ENCODE assay signal across 8 cellular contexts in genomic region chr16:87951550-87952538, GRCh38. TPM values are rescaled to one million over a fixed set of nuclear protein-coding genes. Genes with fewer than 3 reads are reported as not detected.
DNase-seq lines count a peak whose midpoint lies in the region; ATAC-seq, FAIRE-seq and TF ChIP-seq lines count a peak whose summit lies in the region.

No MANE protein-coding gene starts in this region.

- ATAC-seq in DND-41 (ENCODE audit: insufficient read depth, low read depth) (no peak), GM21381 (IDR thresholded peaks at IDR 0.05; ENCODE audit: unreplicated experiment) (peak; percentile 3), K562 (peak; percentile 1; the same call in 1 of the 3 replicates), left lung (no peak)

- DNase-seq in DND-41 (peak; percentile 24), Karpas-422 (peak; percentile 55), K562 (ENCODE audit: extremely low read depth in 1 of 4, low spot score in 3 of 4) (peak in 2 of 4 experiments; percentile 26 to 30), left lung (peak in 1 of 2 donors; percentile 54), substantia nigra (lab: John Stamatoyannopoulos, UW) (peak in 3 of 49 donors; percentile 63 to 79 (median 70)), MV-4-11 (lab: John Stamatoyannopoulos, UW) (no peak), AG20443 (ENCODE audit: low spot score) (no peak)

- H3K4me2 ChIP-seq in DND-41 (ENCODE audit: insufficient read depth, low read length) (peak overlapping the region; percentile 70), Karpas-422 (ENCODE audit: low read depth, low read length, poor library complexity, severe bottlenecking) (peak overlapping the region; percentile 82), K562 (ENCODE audit: insufficient read depth, low read length) (peak overlapping the region; percentile 100)

- peak overlapping the region; percentile 60 for H2AFZ ChIP-seq in DND-41 (ENCODE audit: low read depth, low read length)
- H2AFZ ChIP-seq in Karpas-422 (ENCODE audit: low read length) = no peak overlapping the region
- 0 out of 2 replicates have a peak overlapping the region, but pooled peaks have one; percentile 37 for H2AFZ ChIP-seq in K562 (ENCODE audit: low read depth, low read length)

- TF ChIP-seq EP300 in K562 (IDR thresholded peaks at IDR 0.05; ENCODE audit: low read length) = no peak

- H3K4me1 ChIP-seq in DND-41 (ENCODE audit: insufficient read depth, low read length) = peaks cover 49% of the 10 kb centered on the region
- H3K4me1 ChIP-seq in Karpas-422 (ENCODE audit: low read length) = peaks cover 22% of the 10 kb centered on the region
- H3K4me1 ChIP-seq in K562 (replicated peaks in 1 of 2; ENCODE audit: control insufficient read depth in 2 of 2, insufficient read depth in 2 of 2, low read length in 2 of 2) = peaks cover 37 to 44% of the 10 kb centered on the region in 2 experiments
- peaks cover 23 to 71% of the 10 kb centered on the region in 2 donors for H3K4me1 ChIP-seq in left lung

- intact Hi-C loops in K562 (cut with micrococcal nuclease) = no loop called here
- intact Hi-C loops in left lung (cut with DNase I) = no loop called here

- H3K36me3 ChIP-seq in DND-41 (ENCODE audit: insufficient read depth, low read length) (peaks cover 35% of the 10 kb centered on the region), Karpas-422 (ENCODE audit: insufficient read depth, low read length) (peaks cover 6% of the 10 kb centered on the region; the same call in 1 of the 2 replicates), K562 (ENCODE audit: control insufficient read depth, insufficient read depth, low read length) (peaks cover 30% of the 10 kb centered on the region; the same call in 2 of the 3 replicates), left lung (no peaks in the 10 kb centered on the region)

- 1% methylated on average over 43 of the region's 82 CpGs for WGBS in K562 (ENCODE audit: insufficient coverage, low coverage, missing lambda C conversion rate)

- no peak for FAIRE-seq in K562 (lab: Jason Lieb, UNC)

- peaks cover 5% of the 10 kb centered on the region for H3K9me1 ChIP-seq in K562 (ENCODE audit: control insufficient read depth, insufficient read depth, low read length)

- H3K9me3 ChIP-seq in DND-41 (ENCODE audit: insufficient read depth, low read length, severe bottlenecking) = no peaks in the 10 kb centered on the region
- no peaks in the 10 kb centered on the region for H3K9me3 ChIP-seq in Karpas-422 (ENCODE audit: low read length)
- no peaks in the 10 kb centered on the region for H3K9me3 ChIP-seq in K562 (replicated peaks; ENCODE audit: control insufficient read depth, insufficient read depth, low read depth, low read length)
- H3K9me3 ChIP-seq in left lung = no peaks in the 10 kb centered on the region

- no peaks in the 10 kb centered on the region for H3K27me3 ChIP-seq in DND-41 (ENCODE audit: insufficient read depth, low read length, poor library complexity)
- H3K27me3 ChIP-seq in Karpas-422 (ENCODE audit: low read length) = no peaks in the 10 kb centered on the region
- no peaks in the 10 kb centered on the region for H3K27me3 ChIP-seq in K562 (ENCODE audit: control insufficient read depth in 2 of 2, insufficient read depth in 2 of 2, low read length in 2 of 2)
- no peaks in the 10 kb centered on the region for H3K27me3 ChIP-seq in left lung

- TF ChIP-seq CTCF in DND-41 (IDR thresholded peaks at IDR 0.05; ENCODE audit: borderline replicate concordance, extremely low read depth, low read length, poor library complexity, severe bottlenecking) = peak; percentile 36
- peak in 2 of 3 experiments; percentile 6 to 23; a peak in 2 of 6 replicates for TF ChIP-seq CTCF in K562 (IDR thresholded peaks at IDR 0.05 in 2 of 3, conservative IDR thresholded peaks at IDR 0.05 in 1 of 3; ENCODE audit: insufficient read depth in 2 of 3, low read depth in 1 of 3, low read length in 3 of 3)
- no peak for TF ChIP-seq CTCF in left lung (IDR thresholded peaks at IDR 0.05)

- TF ChIP-seq POLR2A in K562 (conservative IDR thresholded peaks at IDR 0.05) = peak; percentile 42; the same call in 1 of the 2 replicates

- H3K4me3 ChIP-seq in DND-41 (ENCODE audit: low read depth in 1 of 2, low read length in 2 of 2) (peak overlapping the region; percentile 31 to 64; a peak in 3 of 4 replicates), Karpas-422 (ENCODE audit: low read length) (peak overlapping the region; percentile 82), K562 (peak overlapping the region; percentile 90), left lung (peak overlapping the region; percentile 87 to 90)

- H3K79me2 ChIP-seq in DND-41 (ENCODE audit: insufficient read depth, low read length) (peaks cover 54% of the 10 kb centered on the region), Karpas-422 (ENCODE audit: low read length) (peaks cover 53% of the 10 kb centered on the region), K562 (ENCODE audit: control insufficient read depth, insufficient read depth, low read length) (peaks cover 53% of the 10 kb centered on the region)

- in situ Hi-C loops in K562 (cut with MboI) = no loop called here

- H4K20me1 ChIP-seq in DND-41 (ENCODE audit: insufficient read depth, low read length) (peaks cover 33% of the 10 kb centered on the region), Karpas-422 (ENCODE audit: insufficient read depth, low read depth, low read length) (no peaks in the 10 kb centered on the region; the same call in 1 of the 2 replicates), K562 (replicated peaks; ENCODE audit: control insufficient read depth, insufficient read depth, low read length) (no peaks in the 10 kb centered on the region)

- POLR2A ChIA-PET in K562 (lab: Yijun Ruan, JAX) = interaction anchor here (0.6 to 1.5 kb wide), 16 partner anchors 9 to 609 kb away, joined by 3 to 7 read pairs (median 3); partner anchors contain the start of gene SLC7A5

- no peak for TF ChIP-seq RAD21 in K562 (CRISPR knock-in tag; conservative IDR thresholded peaks at IDR 0.05 in 1 of 2, IDR thresholded peaks at IDR 0.05 in 1 of 2)

- BruUV-seq in K562 (replicated peaks; lab: Mats Ljungman, UMichigan) = no TSS peak

- CTCF ChIA-PET in K562 (lab: Yijun Ruan, JAX; ENCODE audit: low intra/inter-chr PET ratio) = no interaction called here

- H3K9me2 ChIP-seq in Karpas-422 (replicated peaks; ENCODE audit: insufficient read depth, low read length) = no peaks in the 10 kb centered on the region

- H3K27ac ChIP-seq in DND-41 (ENCODE audit: low read length) (peak overlapping the region; percentile 100), Karpas-422 (ENCODE audit: low read length) (peak overlapping the region; percentile 79), K562 (ENCODE audit: extremely low read depth, low read depth, low read length) (peak overlapping the region; percentile 97), left lung (peak overlapping the region; percentile 95), substantia nigra (ENCODE audit: low read depth, low read length, poor library complexity, severe bottlenecking) (peak overlapping the region; percentile 99)

- H3K9ac ChIP-seq in DND-41 (ENCODE audit: low read depth, low read length) = peak overlapping the region; percentile 96
- peak overlapping the region; percentile 95 for H3K9ac ChIP-seq in Karpas-422 (ENCODE audit: low read length)
- peak overlapping the region; percentile 97 to 99 for H3K9ac ChIP-seq in K562 (ENCODE audit: insufficient read depth in 1 of 2, low read depth in 2 of 2, low read length in 2 of 2)

TF ChIP-seq in K562, 482 proteins besides CTCF, POLR2A, EP300 and RAD21 (continues in another document):
- no peak for TF ChIP-seq ARID1B (IDR thresholded peaks at IDR 0.05)

RNA-seq across cellular contexts. Expression of gene BANP, which starts 0.6 kb away (rescaled TPM):
- total RNA-seq in Karpas-422 (2014; rRNA removed; shearing (Covaris generic); ENCODE audit: low replicate concordance) = 30.1 and 36.5 TPM in 2 replicates
- total RNA-seq in K562 (2011; cell fraction: chromatin; rRNA removed; ENCODE audit: low replicate concordance) = 107 and 121 TPM in 2 replicates
- total RNA-seq in K562 (2011; cell fraction: nucleolus; rRNA removed) = 56.7 and 71.4 TPM in 2 replicates
- 79.5 and 85.3 TPM in 2 replicates for total RNA-seq in K562 (2011; cell fraction: nucleoplasm; rRNA removed)
- total RNA-seq in K562 (2014; rRNA removed) (17.1 and 22.1 TPM in 2 replicates), K562 (2014; rRNA removed; fragmentation: Illumina TruSeq; extraction: Trizol) (10.7 and 15.6 TPM in 2 replicates), K562 (2015; rRNA removed; fragmentation: Illumina TruSeq; extraction: Trizol) (14.4 and 16.1 TPM in 2 replicates), K562 (2021) (21.7 and 25.7 TPM in 2 replicates), left lung (10 to 100 TPM; 19.3 to 35.9 TPM)
- polyA plus RNA-seq in K562 (2011; rRNA removed) (12.1 and 13.1 TPM in 2 replicates), K562 (2014; fragmentation: Illumina TruSeq; extraction: Trizol) (13.0 and 19.2 TPM in 2 replicates), K562 (2014; fragmentation: Nextera tagmentation; extraction: Ambion mirVana) (1 to 10 TPM; 4.6 to 4.7 TPM), K562 (2014; rRNA removed) (16.0 and 19.0 TPM in 2 replicates)
- 13.7 and 18.2 TPM in 2 replicates for polyA plus RNA-seq in K562 (2011; cell fraction: cytosol; rRNA removed)
- 30.9 and 42.3 TPM in 2 replicates for polyA plus RNA-seq in K562 (2011; cell fraction: nucleus; rRNA removed)
- polyA plus RNA-seq in K562 (2012) = 19.2 and 21.4 TPM in 2 replicates
- polyA minus RNA-seq in K562 (2011; rRNA and poly(A)+ RNA removed) = 22.0 and 25.5 TPM in 2 replicates
- polyA minus RNA-seq in K562 (2011; cell fraction: cytosol; rRNA and poly(A)+ RNA removed) = 12.1 and 21.2 TPM in 2 replicates
- polyA minus RNA-seq in K562 (2011; cell fraction: nucleus; rRNA and poly(A)+ RNA removed) = 32.4 and 45.1 TPM in 2 replicates

RNA-seq across cellular contexts. Expression of gene CA5A, which starts 15.5 kb away (rescaled TPM):
- not detected in 2 replicates for total RNA-seq in Karpas-422 (2014; rRNA removed; shearing (Covaris generic); ENCODE audit: low replicate concordance)
- total RNA-seq in K562 (2011; cell fraction: chromatin; rRNA removed; ENCODE audit: low replicate concordance) = not detected in 2 replicates
- total RNA-seq in K562 (2011; cell fraction: nucleolus; rRNA removed) = 0.66 TPM in 1 of 2 replicates, not detected in the other
- not detected in 2 replicates for total RNA-seq in K562 (2011; cell fraction: nucleoplasm; rRNA removed)
- total RNA-seq in K562 (2014; rRNA removed) (not detected in 2 replicates), K562 (2014; rRNA removed; fragmentation: Illumina TruSeq; extraction: Trizol) (not detected in 2 replicates), K562 (2015; rRNA removed; fragmentation: Illumina TruSeq; extraction: Trizol) (not detected in 2 replicates), K562 (2021) (not detected in 2 replicates), left lung (under 1 TPM; 0.09 to 0.10 TPM)
- polyA plus RNA-seq in K562 (2011; rRNA removed) (not detected in 2 replicates), K562 (2014; fragmentation: Illumina TruSeq; extraction: Trizol) (not detected in 2 replicates), K562 (2014; fragmentation: Nextera tagmentation; extraction: Ambion mirVana) (not detected), K562 (2014; rRNA removed) (not detected in 2 replicates)
- polyA plus RNA-seq in K562 (2011; cell fraction: cytosol; rRNA removed) = not detected in 2 replicates
- polyA plus RNA-seq in K562 (2011; cell fraction: nucleus; rRNA removed) = 0.18 TPM in 1 of 2 replicates, not detected in the other
- 0.07 and 0.15 TPM in 2 replicates for polyA plus RNA-seq in K562 (2012)
- 0.04 TPM in 1 of 2 replicates, not detected in the other for polyA minus RNA-seq in K562 (2011; rRNA and poly(A)+ RNA removed)
- polyA minus RNA-seq in K562 (2011; cell fraction: cytosol; rRNA and poly(A)+ RNA removed) = not detected in 2 replicates
- not detected in 2 replicates for polyA minus RNA-seq in K562 (2011; cell fraction: nucleus; rRNA and poly(A)+ RNA removed)

Comparison
In these comparisons a context has a peak if more than half of its experiments do, and no peak if none do; other contexts are left out.
1. ATAC-seq: peak in GM21381 (single experiment) and K562 (single experiment); none in DND-41 (single experiment) and left lung (single experiment).
2. DNase-seq: peak in DND-41 (single experiment) and Karpas-422 (single experiment); none in MV-4-11 (single experiment) and AG20443 (single experiment).
3. CTCF ChIP-seq: peak in DND-41 (single experiment) and K562 (2 of 3); none in left lung (0 of 2).
4. Peak in every context shown above with its lines, with median percentiles within 50 percentile points of each other: H3K27ac ChIP-seq, H3K4me2 ChIP-seq, H3K4me3 ChIP-seq and H3K9ac ChIP-seq.